ENCODE assay signal across 26 cellular contexts in the genomic region with DNA sequence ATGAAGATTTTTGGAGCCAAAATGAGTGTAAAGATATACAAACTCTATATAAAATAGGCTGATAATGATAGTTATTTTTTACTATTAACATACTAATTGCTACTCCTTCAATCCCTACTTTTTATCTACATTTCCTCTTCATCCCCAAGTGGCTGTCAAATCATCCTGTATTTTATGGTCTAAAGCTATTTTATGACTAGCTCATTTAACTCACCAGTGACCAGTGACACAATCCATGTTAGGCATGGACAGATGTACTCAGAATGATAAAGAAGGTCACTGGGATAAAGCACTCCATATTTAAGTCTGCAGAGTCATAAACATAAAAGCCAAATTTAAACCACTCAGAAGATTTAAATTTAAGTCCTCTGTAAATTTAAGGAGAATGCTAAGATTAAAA.
"Had no signal": no experiment of that assay in that cellular context is flagged by ENCODE, and none has a peak within 500 bp of the region (broad histone marks: within the 10 kb centered on the region; RNA-seq: fewer than 3 reads in every experiment).

No MANE protein-coding gene starts in this region.

- H3K36me3 Mint-ChIP-seq: neural progenitor cell had no signal

- H3K36me3 ChIP-seq: ovary, right atrium auricular region, right lobe of liver, thyroid gland, vagina had no signal

- FAIRE-seq: kidney had no signal

- H3K9me3 Mint-ChIP-seq: immature natural killer cell; naive thymus-derived CD8-positive, alpha-beta T cell; nephron progenitor cell; neural progenitor cell; stimulated activated naive B cell treated with anti-CD40 and anti-IgM and Interleukin-4, amounts not matched to agents 10 μg/mL and 1 μg/mL and 100 μg/mL, for 72 hours had no signal

- H3K4me2 ChIP-seq: neural progenitor cell had no signal

- H3K4me3 Mint-ChIP-seq: immature natural killer cell; naive thymus-derived CD8-positive, alpha-beta T cell; nephron progenitor cell; neural progenitor cell; stimulated activated naive B cell treated with anti-CD40 and anti-IgM and Interleukin-4, amounts not matched to agents 10 μg/mL and 1 μg/mL and 100 μg/mL, for 72 hours had no signal

- H3K4me3 ChIP-seq: left ventricle myocardium inferior, lung, neural progenitor cell, ovary, right atrium auricular region, right lobe of liver, stomach, testis, thyroid gland, transverse colon, upper lobe of left lung, vagina had no signal

- H3K9me3 ChIP-seq: left ventricle myocardium inferior, neutrophil, ovary, right atrium auricular region, right lobe of liver, stomach, testis, thyroid gland, transverse colon, upper lobe of left lung, vagina had no signal

- H3K27me3 ChIP-seq: neural progenitor cell, neutrophil, ovary, right atrium auricular region, right lobe of liver, stomach, testis, thyroid gland, transverse colon, upper lobe of left lung, vagina had no signal

- H3K27ac Mint-ChIP-seq: immature natural killer cell; nephron progenitor cell; neural progenitor cell; stimulated activated naive B cell treated with anti-CD40 and anti-IgM and Interleukin-4, amounts not matched to agents 10 μg/mL and 1 μg/mL and 100 μg/mL, for 72 hours had no signal

- H3K27ac ChIP-seq: left ventricle myocardium inferior, neural progenitor cell, neutrophil, ovary, right atrium auricular region, right lobe of liver, stomach, testis, thyroid gland, transverse colon, upper lobe of left lung, vagina had no signal

- DNase-seq: hypothalamus; immature natural killer cell; kidney; left ventricle myocardium inferior; naive thymus-derived CD8-positive, alpha-beta T cell; nephron progenitor cell; occipital lobe; ovary; right lobe of liver; stimulated activated CD4-positive, alpha-beta T cell treated with anti-CD3 and anti-CD28 coated beads, Interleukin-12 subunit alpha, Interleukin-12 subunit beta, amount 100 ng/mL, for 4 hours; stimulated activated CD4-positive, alpha-beta T cell treated with anti-CD3 and anti-CD28 coated beads, Interleukin-15, amount 100 ng/mL, for 24 hours; stimulated activated CD4-positive, alpha-beta T cell treated with anti-CD3 and anti-CD28 coated beads, Interleukin-2, amount 100 ng/mL, for 24 hours; stimulated activated CD4-positive, alpha-beta T cell treated with anti-CD3 and anti-CD28 coated beads, Interleukin-4, amount 100 ng/mL, for 1 hour; stimulated activated naive B cell treated with anti-CD40 and anti-IgM and Interleukin-4, amounts not matched to agents 10 μg/mL and 1 μg/mL and 100 μg/mL, for 72 hours; stimulated activated naive CD8-positive, alpha-beta T cell treated with anti-CD3 and anti-CD28 coated beads, Interleukin-15, Interleukin-2, amounts not matched to agents 100 U/mL and 50 U/mL, for 24 hours; stomach; testis; thyroid gland; transverse colon; upper lobe of left lung had no signal

- H3K27me3 Mint-ChIP-seq: naive thymus-derived CD8-positive, alpha-beta T cell; progenitor cell of endocrine pancreas; stimulated activated naive B cell treated with anti-CD40 and anti-IgM and Interleukin-4, amounts not matched to agents 10 μg/mL and 1 μg/mL and 100 μg/mL, for 72 hours had no signal

- H2AFZ ChIP-seq: neural progenitor cell had no signal

- ATAC-seq: naive thymus-derived CD8-positive, alpha-beta T cell; right lobe of liver; stimulated activated naive B cell treated with anti-CD40 and anti-IgM and Interleukin-4, amounts not matched to agents 10 μg/mL and 1 μg/mL and 100 μg/mL, for 72 hours; stimulated activated naive CD8-positive, alpha-beta T cell treated with anti-CD3 and anti-CD28 coated beads, Interleukin-15, Interleukin-2, amounts not matched to agents 100 U/mL and 50 U/mL, for 24 hours had no signal

- H3K9ac ChIP-seq: neural progenitor cell had no signal

- H3K4me1 ChIP-seq: neural progenitor cell, right atrium auricular region, right lobe of liver, testis had no signal
